17 cellular contexts compared by ENCODE assay signal in genomic region chr2:30177440-30177839, GRCh38. TPM values are rescaled to one million over a fixed set of nuclear protein-coding genes. Genes with fewer than 3 reads are reported as not detected.
DNase-seq lines count a peak whose midpoint lies in the region; ATAC-seq and TF ChIP-seq lines count a peak whose summit lies in the region.
"Had no signal": no experiment of that assay in that cellular context is flagged by ENCODE, and none has a peak within 500 bp of the region (broad histone marks: within the 10 kb centered on the region; RNA-seq: fewer than 3 reads in every experiment).

No MANE protein-coding gene starts in this region.

- no peaks in the 10 kb centered on the region for H3K27me3 ChIP-seq in adrenal gland
- H3K27me3 ChIP-seq in esophagus muscularis mucosa, result no peaks in the 10 kb centered on the region
- peaks cover 0 to 6% (median 0%) of the 10 kb centered on the region in 3 donors for H3K27me3 ChIP-seq in gastrocnemius medialis

- 89 to 97% (median 95%) methylated on average over 3 of the region's 3 CpGs for WGBS in adrenal gland, 4 donors
- WGBS in esophagus muscularis mucosa, result 79% methylated on average over 1 of the region's 3 CpGs

- DNase-seq in RWPE1 (ENCODE audit: low spot score) (no peak), adrenal gland (no peak), esophagus muscularis mucosa (ENCODE audit: extremely low spot score) (peak; percentile 72), gastrocnemius medialis (no peak), omental fat pad (ENCODE audit: low spot score) (no peak), HK-2 (ENCODE audit: unreplicated experiment) (no peak)
- DNase-seq: C1 segment of cervical spinal cord; Calu3; CD4-positive, alpha-beta T cell; DMS 273 treated with DMSO at 0.1 percent for 48 hours; DMS79; GOT3; H9 had no signal

- ATAC-seq in gastrocnemius medialis (no peak), HG03571 (IDR thresholded peaks at IDR 0.05; ENCODE audit: unreplicated experiment) (no peak), omental fat pad (ENCODE audit: low FRiP score) (no peak), GM21737 (IDR thresholded peaks at IDR 0.05; ENCODE audit: unreplicated experiment) (no peak)
- ATAC-seq: GM12878 had no signal

- intact Hi-C loops in adrenal gland (cut with DNase I), result no loop called here
- intact Hi-C loops in esophagus muscularis mucosa (cut with DNase I), result no loop called here
- intact Hi-C loops in gastrocnemius medialis (cut with DNase I; ENCODE audit: low total_unique reads), result loop anchor here (5.0 kb wide), 1 partner anchor 230 kb away; no protein-coding TSS in a partner anchor

- no peak for TF ChIP-seq EP300 in esophagus muscularis mucosa (IDR thresholded peaks at IDR 0.05)

- TF ChIP-seq CTCF in RWPE1 (conservative IDR thresholded peaks at IDR 0.05; ENCODE audit: low read depth), result no peak
- TF ChIP-seq CTCF in adrenal gland (IDR thresholded peaks at IDR 0.05), result no peak
- no peak for TF ChIP-seq CTCF in esophagus muscularis mucosa (IDR thresholded peaks at IDR 0.05)
- TF ChIP-seq CTCF in gastrocnemius medialis (IDR thresholded peaks at IDR 0.05 in 4 of 5, conservative IDR thresholded peaks at IDR 0.05 in 1 of 5), result no peak
- no peak for TF ChIP-seq CTCF in omental fat pad (IDR thresholded peaks at IDR 0.05)

- in situ Hi-C loops in gastrocnemius medialis (cut with MboI; ENCODE audit: low sequenced_read_pairs in 4 of 4), result no loop called here

- no peaks in the 10 kb centered on the region for H3K36me3 ChIP-seq in adrenal gland (replicated peaks in 1 of 2)
- H3K36me3 ChIP-seq in esophagus muscularis mucosa, result no peaks in the 10 kb centered on the region
- H3K36me3 ChIP-seq in gastrocnemius medialis, result no peaks in the 10 kb centered on the region

- CTCF ChIA-PET in RWPE1 (lab: Yijun Ruan, JAX), result no interaction called here

- peaks cover 10 to 27% of the 10 kb centered on the region in 2 donors for H3K4me1 ChIP-seq in adrenal gland (replicated peaks in 1 of 2)
- peaks cover 7 to 22% (median 19%) of the 10 kb centered on the region in 4 donors for H3K4me1 ChIP-seq in esophagus muscularis mucosa
- H3K4me1 ChIP-seq in gastrocnemius medialis, result peaks cover 15 to 25% of the 10 kb centered on the region in 2 donors

- H3K9me3 ChIP-seq in adrenal gland (replicated peaks in 1 of 3) (no peaks in the 10 kb centered on the region), esophagus muscularis mucosa (no peaks in the 10 kb centered on the region), gastrocnemius medialis (no peaks in the 10 kb centered on the region)

- H3K27ac ChIP-seq in RWPE1 (peak overlapping the region; percentile 91), adrenal gland (peak overlapping the region in 3 of 5 donors; percentile 39 to 88 (median 76)), esophagus muscularis mucosa (replicated peaks in 1 of 4) (peak overlapping the region in 3 of 4 donors; percentile 48 to 74 (median 54)), gastrocnemius medialis (peak overlapping the region; percentile 65 to 84 (median 76))

- H3K4me3 ChIP-seq in adrenal gland (no peak overlapping the region), esophagus muscularis mucosa (no peak overlapping the region), gastrocnemius medialis (no peak overlapping the region)
- H3K4me3 ChIP-seq: GM12878 had no signal

- POLR2A ChIA-PET in RWPE1 (lab: Yijun Ruan, JAX; ENCODE audit: low non-redundant PET), result no interaction called here

- TF ChIP-seq POLR2A in adrenal gland (IDR thresholded peaks at IDR 0.05), result no peak
- TF ChIP-seq POLR2A in esophagus muscularis mucosa (IDR thresholded peaks at IDR 0.05; ENCODE audit: low read depth), result no peak
- no peak for TF ChIP-seq POLR2A in gastrocnemius medialis (IDR thresholded peaks at IDR 0.05)

RNA-seq across cellular contexts. Expression of gene YPEL5, which starts 30.6 kb away (rescaled TPM):
- total RNA-seq in adrenal gland (100 to 1,000 TPM in 4 of 8 donors, 10 to 100 TPM in 4; 79.0 to 135 (median 95.4) TPM), esophagus muscularis mucosa (100 to 1,000 TPM in 3 of 4 donors, 10 to 100 TPM in 1; 96.0 to 148 (median 109) TPM), gastrocnemius medialis (10 to 100 TPM; 31.4 to 76.7 (median 53.9) TPM), omental fat pad (100 to 1,000 TPM in 1 of 4 donors, 10 to 100 TPM in 3; 69.1 to 254 (median 80.1) TPM)
- polyA plus RNA-seq in adrenal gland, result 10 to 100 TPM; 58.5 to 85.0 (median 64.4) TPM

RNA-seq across cellular contexts. Expression of gene LBH, which starts 53.9 kb away (rescaled TPM):
- total RNA-seq in adrenal gland (10 to 100 TPM; 11.2 to 76.4 (median 16.1) TPM), esophagus muscularis mucosa (1,000 to 10,000 TPM in 1 of 4 donors, 100 to 1,000 TPM in 3; 120 to 1,007 (median 283) TPM), gastrocnemius medialis (10 to 100 TPM in 2 of 4 donors, 1 to 10 TPM in 2; 5.4 to 37.6 (median 12.5) TPM), omental fat pad (10 to 100 TPM; 14.4 to 20.6 (median 19.4) TPM)
- polyA plus RNA-seq in adrenal gland, result 10 to 100 TPM in 1 of 3 donors, 1 to 10 TPM in 2; 7.6 to 11.3 (median 8.2) TPM
- total RNA-seq: G401 had no signal
